ENCODE assay signal across 8 cellular contexts in genomic region chr5:66757219-66757833, GRCh38.
DNase-seq lines count a peak whose midpoint lies in the region; ATAC-seq and TF ChIP-seq lines count a peak whose summit lies in the region.

No MANE protein-coding gene starts in this region.

- H3K4me1 ChIP-seq in prostate gland (replicated peaks), result no peaks in the 10 kb centered on the region

- H3K9me3 ChIP-seq in prostate gland, result no peaks in the 10 kb centered on the region

- H3K27ac ChIP-seq in prostate gland, result no peak overlapping the region

- TF ChIP-seq CTCF in prostate gland (IDR thresholded peaks at IDR 0.05), result peak; percentile 15 to 80 (median 77)

- no peak for TF ChIP-seq POLR2A in prostate gland (IDR thresholded peaks at IDR 0.05)

- no peak for ATAC-seq in GM21447 (IDR thresholded peaks at IDR 0.05; ENCODE audit: unreplicated experiment)

- DNase-seq in activated T-cell treated with anti-CD3 and anti-CD28 coated beads for 24 hours (ENCODE audit: low read depth), result peak; percentile 4
- no peak for DNase-seq in activated T-cell treated with anti-CD3 and anti-CD28 coated beads for 4 hours
- DNase-seq in NCI-H1694 treated with DMSO at 0.1 percent for 48 hours (lab: John Stamatoyannopoulos, UW), result peak; percentile 58
- DNase-seq in activated CD4-positive, alpha-beta T cell treated with anti-CD3 and anti-CD28 coated beads for 48 hours, result peak; percentile 47
- peak; percentile 17 for DNase-seq in globus pallidus (ENCODE audit: low spot score)
- peak; percentile 79 for DNase-seq in prostate gland (ENCODE audit: low spot score)
- no peak for DNase-seq in activated CD8-positive, alpha-beta memory T cell treated with anti-CD3 and anti-CD28 coated beads for 24 hours

- no peaks in the 10 kb centered on the region for H3K27me3 ChIP-seq in prostate gland (replicated peaks; ENCODE audit: insufficient read depth)

- no peak overlapping the region for H3K4me3 ChIP-seq in prostate gland

- intact Hi-C loops in prostate gland (cut with DNase I), result loop anchor here (2.0 kb wide), 1 partner anchor 451 kb away; no protein-coding TSS in a partner anchor

- 31% methylated on average over 5 of the region's 5 CpGs for WGBS in prostate gland

- H3K36me3 ChIP-seq in prostate gland, result no peaks in the 10 kb centered on the region

Comparison
In these comparisons a context has a peak if more than half of its experiments do, and no peak if none do; other contexts are left out.
1. DNase-seq: peak in activated T-cell treated with anti-CD3 and anti-CD28 coated beads for 24 hours (single experiment), NCI-H1694 treated with DMSO at 0.1 percent for 48 hours (single experiment), activated CD4-positive, alpha-beta T cell treated with anti-CD3 and anti-CD28 coated beads for 48 hours (single experiment), globus pallidus (single experiment) and prostate gland (single experiment); none in activated T-cell treated with anti-CD3 and anti-CD28 coated beads for 4 hours (single experiment) and activated CD8-positive, alpha-beta memory T cell treated with anti-CD3 and anti-CD28 coated beads for 24 hours (single experiment).